8 cellular contexts compared by ENCODE assay signal in the genomic region with DNA sequence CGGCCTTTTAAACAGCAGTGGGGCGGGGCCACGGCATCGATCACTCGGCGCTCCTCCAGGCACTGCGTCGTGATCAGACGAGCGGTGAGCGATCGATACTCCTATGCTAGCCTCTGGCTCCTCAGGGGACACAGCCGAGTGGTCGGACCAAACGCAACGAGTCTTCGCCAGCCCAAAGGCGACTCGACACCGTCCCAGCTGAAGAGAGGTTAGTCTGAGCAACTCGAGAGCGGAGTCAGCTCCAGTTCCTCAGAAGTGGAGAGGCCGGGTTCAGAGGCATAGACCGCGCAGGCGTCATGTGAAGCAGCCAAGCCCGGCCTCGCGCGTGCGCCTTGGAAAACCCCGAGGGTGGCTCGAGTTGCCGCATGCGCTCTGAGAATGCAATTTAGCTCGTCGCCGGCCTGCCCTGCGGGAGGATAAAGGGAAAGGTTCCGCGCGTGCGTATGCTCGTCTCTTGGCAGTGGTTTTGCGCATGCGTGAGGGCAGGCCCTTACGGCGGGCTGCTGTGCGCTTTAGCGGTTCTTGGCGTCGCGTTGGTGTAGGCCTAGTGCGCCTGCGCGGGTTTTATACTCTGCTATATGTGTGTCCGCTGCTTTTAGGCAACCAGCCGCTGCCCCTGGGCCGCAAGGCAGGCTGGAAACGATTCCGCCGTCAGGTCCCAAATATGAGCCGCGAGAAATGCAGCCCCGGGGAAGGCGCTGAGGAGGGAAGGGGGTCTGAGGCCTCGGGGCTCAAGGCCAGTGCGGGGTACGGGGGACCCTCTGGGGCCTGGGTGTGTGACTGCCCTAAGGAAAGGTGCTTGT. TPM values are rescaled to one million over a fixed set of nuclear protein-coding genes. Genes with fewer than 3 reads are reported as not detected.
DNase-seq lines count a peak whose midpoint lies in the region; ATAC-seq and TF ChIP-seq lines count a peak whose summit lies in the region.

Gene KDM8, plus strand, starts transcription at position 98 of the 803 bp plus-strand sequence. CDS start 6,598 bp downstream, outside the sequence.

- peak within 1 kb of the TSS; percentile 94 for H2AK5ac ChIP-seq in IMR-90 (ENCODE audit: low read depth, low read length)

- peaks cover 15 to 27% of the 10 kb centered on the region in 2 experiments; a peak in 2 of 4 replicates for H3K79me1 ChIP-seq in IMR-90 (ENCODE audit: low read depth in 1 of 2, low read length in 2 of 2)

- peak within 1 kb of the TSS; percentile 100 for H3K14ac ChIP-seq in IMR-90 (replicated peaks; ENCODE audit: low read depth, low read length)

- peak within 1 kb of the TSS; percentile 88; the same call in 1 of the 2 replicates for H2BK20ac ChIP-seq in IMR-90 (ENCODE audit: low read depth, low read length)

- H3K9ac ChIP-seq in IMR-90 (ENCODE audit: low read depth, low read length), result peak within 1 kb of the TSS; percentile 99

- POLR2A ChIA-PET in IMR-90 (lab: Charles Lee; ENCODE audit: unreplicated experiment), result interaction anchor here (1.1 to 1.5 kb wide), 2 partner anchors 19 to 26 kb away, joined by 5 read pairs; no protein-coding TSS in a partner anchor

- H2BK15ac ChIP-seq in IMR-90 (ENCODE audit: low read depth, low read length), result peak within 1 kb of the TSS; percentile 100

- H4K8ac ChIP-seq in IMR-90 (ENCODE audit: low read depth in 2 of 2, low read length in 2 of 2), result peak within 1 kb of the TSS; percentile 90 to 100

- H3K4me1 ChIP-seq in IMR-90 (ENCODE audit: control insufficient read depth, insufficient read depth, low read length) (peaks cover 2% of the 10 kb centered on the region), mucosa of descending colon (ENCODE audit: low read depth) (peaks cover 24% of the 10 kb centered on the region)

- peak within 1 kb of the TSS; percentile 97 for H2BK5ac ChIP-seq in IMR-90 (ENCODE audit: low read depth, low read length, poor library complexity, severe bottlenecking)

- no peak for TF ChIP-seq RAD21 in IMR-90 (IDR thresholded peaks at IDR 0.05; ENCODE audit: low read length)

- DNase-seq in DMS 273 (lab: John Stamatoyannopoulos, UW; ENCODE audit: unreplicated experiment), result peak; percentile 100
- DNase-seq in IMR-90, result peak; percentile 99
- peak; percentile 99 for DNase-seq in OCI-M1 (lab: John Stamatoyannopoulos, UW)
- peak; percentile 99 for DNase-seq in activated T-cell treated with anti-CD3 and anti-CD28 coated beads for 4 hours
- peak; percentile 94 for DNase-seq in epithelial cell of prostate (ENCODE audit: low read depth, low spot score)
- DNase-seq in mucosa of descending colon, result peak; percentile 99 to 100 (median 100)
- peak; percentile 100 for DNase-seq in stimulated activated CD8-positive, alpha-beta memory T cell treated with anti-CD3 and anti-CD28 coated beads, Interleukin-4, amount 100 ng/mL, for 24 hours (ENCODE audit: low read depth)

- peak within 1 kb of the TSS; percentile 79 for H3K4me2 ChIP-seq in IMR-90 (ENCODE audit: low read depth, low read length)

- intact Hi-C loops in IMR-90 (cut with micrococcal nuclease), result loop anchor here (1.0 kb wide), 1 partner anchor 40 kb away; no protein-coding TSS in a partner anchor
- intact Hi-C loops in mucosa of descending colon (cut with DNase I, micrococcal nuclease), result no loop called here

- TF ChIP-seq CTCF in IMR-90 (conservative IDR thresholded peaks at IDR 0.05; ENCODE audit: low read depth, low read length) (no peak), mucosa of descending colon (IDR thresholded peaks at IDR 0.05) (no peak)

- peak within 1 kb of the TSS; percentile 100 for H4K91ac ChIP-seq in IMR-90 (ENCODE audit: insufficient read depth, low read depth, low read length)

- H3K27ac ChIP-seq in IMR-90 (ENCODE audit: insufficient read depth, low read length) (peak within 1 kb of the TSS; percentile 96), epithelial cell of prostate (peak within 1 kb of the TSS; percentile 90)

- peak within 1 kb of the TSS; percentile 100 for H3K4ac ChIP-seq in IMR-90 (ENCODE audit: low read depth, low read length)

- WGBS in IMR-90 (ENCODE audit: extremely low coverage in 2 of 2, insufficient read length in 1 of 2), 2 experiments, result 0% methylated on average over 29 of the region's 69 CpGs; no CpG with 5 or more reads in 1 of the 2 experiments

- in situ Hi-C loops in IMR-90 (cut with MboI; ENCODE audit: low sequenced_read_pairs), result no loop called here

- CTCF ChIA-PET in IMR-90 (lab: Yijun Ruan, JAX), result interaction anchor here (0.6 to 1.5 kb wide), 3 partner anchors 19 to 164 kb away, joined by 3 to 5 read pairs (median 3); no protein-coding TSS in a partner anchor

- peak within 1 kb of the TSS; percentile 98 for H3K18ac ChIP-seq in IMR-90 (ENCODE audit: low read depth, low read length)

- peak within 1 kb of the TSS; percentile 99 for H3K23ac ChIP-seq in IMR-90 (ENCODE audit: low read depth, low read length)

- H3K56ac ChIP-seq in IMR-90 (ENCODE audit: extremely low read depth, insufficient read depth, low read length), result peak within 1 kb of the TSS; percentile 100

- peak within 1 kb of the TSS; percentile 99 for H4K5ac ChIP-seq in IMR-90 (ENCODE audit: low read depth, low read length)

- dilution Hi-C loops in IMR-90 (cut with HindIII; ENCODE audit: low sequenced_read_pairs, unreplicated experiment), result no loop called here

- peak within 1 kb of the TSS; percentile 100 for H2AFZ ChIP-seq in IMR-90 (replicated peaks; ENCODE audit: low read length, poor library complexity)

- peak; percentile 74 for ATAC-seq in GM21528 (IDR thresholded peaks at IDR 0.05; ENCODE audit: low FRiP score, unreplicated experiment)
- peak; percentile 96 for ATAC-seq in IMR-90 (ENCODE audit: low read depth)
- peak; percentile 95 for ATAC-seq in mucosa of descending colon

- no peaks in the 10 kb centered on the region for H3K27me3 ChIP-seq in IMR-90 (ENCODE audit: control insufficient read depth, insufficient read depth, low read length)

- H3K9me3 ChIP-seq in IMR-90 (ENCODE audit: control insufficient read depth, insufficient read depth, low read length) (no peaks in the 10 kb centered on the region), mucosa of descending colon (no peaks in the 10 kb centered on the region)

- peak; percentile 74 for TF ChIP-seq POLR2A in IMR-90 (IDR thresholded peaks at IDR 0.05; ENCODE audit: low read depth, low read length)

- H2BK120ac ChIP-seq in IMR-90 (ENCODE audit: low read depth, low read length), result peak within 1 kb of the TSS; percentile 98

- no peaks in the 10 kb centered on the region for H3K36me3 ChIP-seq in IMR-90 (ENCODE audit: control insufficient read depth, insufficient read depth, low read length)
- no peaks in the 10 kb centered on the region for H3K36me3 ChIP-seq in mucosa of descending colon (ENCODE audit: low read depth)

- H3K4me3 ChIP-seq in IMR-90 (ENCODE audit: insufficient read depth, low read depth, low read length) (peak within 1 kb of the TSS; percentile 68), mucosa of descending colon (peak within 1 kb of the TSS; percentile 34)

- peak within 1 kb of the TSS; percentile 94 for H2AK9ac ChIP-seq in IMR-90 (replicated peaks; ENCODE audit: low read depth, low read length, poor library complexity)

- peaks cover 3% of the 10 kb centered on the region for H3K9me1 ChIP-seq in IMR-90 (ENCODE audit: insufficient read depth, low read length)

- H4K20me1 ChIP-seq in IMR-90 (ENCODE audit: insufficient read depth, low read length), result no peaks in the 10 kb centered on the region

- BruUV-seq in IMR-90 (replicated peaks; lab: Mats Ljungman, UMichigan), result no TSS peak

TF ChIP-seq in IMR-90, 13 proteins besides CTCF, POLR2A, EP300 and RAD21:
- TF ChIP-seq SMC3 (IDR thresholded peaks at IDR 0.05; ENCODE audit: low read depth, low read length), result no peak
- TF ChIP-seq, protein P1, sequence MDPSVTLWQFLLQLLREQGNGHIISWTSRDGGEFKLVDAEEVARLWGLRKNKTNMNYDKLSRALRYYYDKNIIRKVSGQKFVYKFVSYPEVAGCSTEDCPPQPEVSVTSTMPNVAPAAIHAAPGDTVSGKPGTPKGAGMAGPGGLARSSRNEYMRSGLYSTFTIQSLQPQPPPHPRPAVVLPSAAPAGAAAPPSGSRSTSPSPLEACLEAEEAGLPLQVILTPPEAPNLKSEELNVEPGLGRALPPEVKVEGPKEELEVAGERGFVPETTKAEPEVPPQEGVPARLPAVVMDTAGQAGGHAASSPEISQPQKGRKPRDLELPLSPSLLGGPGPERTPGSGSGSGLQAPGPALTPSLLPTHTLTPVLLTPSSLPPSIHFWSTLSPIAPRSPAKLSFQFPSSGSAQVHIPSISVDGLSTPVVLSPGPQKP (IDR thresholded peaks at IDR 0.05; ENCODE audit: borderline replicate concordance, low read depth, low read length), result no peak
- TF ChIP-seq USF2 (IDR thresholded peaks at IDR 0.05; ENCODE audit: low read depth, low read length), result peak; percentile 55
- TF ChIP-seq MAZ (IDR thresholded peaks at IDR 0.05; ENCODE audit: borderline replicate concordance, low read depth, low read length), result peak; percentile 65; the same call in 1 of the 2 replicates
- TF ChIP-seq MAFK (IDR thresholded peaks at IDR 0.05; ENCODE audit: low read depth, low read length), result peak; percentile 35; the same call in 1 of the 2 replicates
- TF ChIP-seq FOS (IDR thresholded peaks at IDR 0.05; ENCODE audit: low read depth, low read length), result no peak
- TF ChIP-seq CHD1 (IDR thresholded peaks at IDR 0.05; ENCODE audit: low read depth, low read length), result no peak

RNA-seq across cellular contexts. Expression of gene KDM8, which starts in this region (rescaled TPM):
- total RNA-seq in IMR-90 (2012; rRNA removed) (3.2 and 3.6 TPM in 2 replicates), mucosa of descending colon (10 to 100 TPM in 1 of 3 donors, 1 to 10 TPM in 2; 8.7 to 12.9 (median 8.9) TPM)
- polyA plus RNA-seq in IMR-90 (2012; rRNA removed), result 3.8 and 4.3 TPM in 2 replicates
- polyA plus RNA-seq in IMR-90 (2012; cell fraction: cytosol; rRNA removed), result 2.5 and 3.1 TPM in 2 replicates
- 8.7 and 13.5 TPM in 2 replicates for polyA plus RNA-seq in IMR-90 (2012; cell fraction: nucleus; rRNA removed; ENCODE audit: low replicate concordance)

Comparison
In these comparisons a context has a peak if more than half of its experiments do, and no peak if none do; other contexts are left out.
1. Peak in every context shown above with its lines: DNase-seq, ATAC-seq, H3K4me3 ChIP-seq and H3K27ac ChIP-seq.